ENCODE assay signal across 12 cellular contexts in the genomic region with DNA sequence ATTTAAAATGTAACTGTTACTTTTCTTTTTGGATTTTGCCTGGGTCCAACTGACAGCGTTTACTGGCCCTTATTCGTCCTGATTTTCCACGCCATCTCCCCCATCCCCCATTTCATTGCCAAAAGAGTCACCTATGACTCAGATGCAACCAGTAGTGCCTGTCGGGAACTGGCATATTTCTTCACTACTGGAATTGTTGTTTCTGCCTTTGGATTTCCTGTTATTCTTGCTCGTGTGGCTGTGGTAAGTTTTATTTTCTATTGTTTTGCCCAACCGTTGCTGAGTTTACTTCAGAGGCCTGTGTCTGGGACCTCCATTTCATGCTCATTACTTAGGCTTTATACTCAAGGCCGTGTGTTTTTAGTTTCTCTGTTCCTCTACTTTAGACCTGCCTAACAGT. TPM values are rescaled to one million over a fixed set of nuclear protein-coding genes. Genes with fewer than 3 reads are reported as not detected.
DNase-seq lines count a peak whose midpoint lies in the region; ATAC-seq and TF ChIP-seq lines count a peak whose summit lies in the region.
"Had no signal": no experiment of that assay in that cellular context is flagged by ENCODE, and none has a peak within 500 bp of the region (broad histone marks: within the 10 kb centered on the region; RNA-seq: fewer than 3 reads in every experiment).

No MANE protein-coding gene starts in this region.

- no peaks in the 10 kb centered on the region for H3K4me1 Mint-ChIP-seq in nephron

- WGBS in hepatocyte (ENCODE audit: low lambda C conversion rate, missing lambda C conversion rate): 79% methylated on average over 7 of the region's 7 CpGs

- H3K4me3 ChIP-seq in epithelial cell of esophagus (ENCODE audit: low read length) (no peak overlapping the region), hepatocyte (no peak overlapping the region)

- H3K4me1 ChIP-seq in hepatocyte (ENCODE audit: insufficient read depth): no peaks in the 10 kb centered on the region

- no peak for TF ChIP-seq CTCF in epithelial cell of esophagus (IDR thresholded peaks at IDR 0.05; ENCODE audit: insufficient read depth, low read depth, low read length, missing control alignments)
- TF ChIP-seq CTCF in nephron (IDR thresholded peaks at IDR 0.05; ENCODE audit: unreplicated experiment in 3 of 3): no peak
- TF ChIP-seq CTCF in hepatocyte (IDR thresholded peaks at IDR 0.05; ENCODE audit: poor library complexity): no peak

- H3K4me3 Mint-ChIP-seq in nephron: no peak overlapping the region
- H3K4me3 Mint-ChIP-seq: CD4-positive, CD25-positive, alpha-beta regulatory T cell had no signal

- H3K4me2 ChIP-seq in hepatocyte: no peak overlapping the region

- peaks cover 15% of the 10 kb centered on the region for H3K79me2 ChIP-seq in hepatocyte

- peaks cover 53% of the 10 kb centered on the region for H3K36me3 Mint-ChIP-seq in nephron (ENCODE audit: low read depth)

- peak overlapping the region in 2 of 3 experiments; percentile 0 to 39 for H3K27ac Mint-ChIP-seq in nephron

- H3K9me3 Mint-ChIP-seq in nephron: no peaks in the 10 kb centered on the region
- H3K9me3 Mint-ChIP-seq: CD4-positive, CD25-positive, alpha-beta regulatory T cell had no signal

- H3K27me3 ChIP-seq in hepatocyte: no peaks in the 10 kb centered on the region

- no peak overlapping the region for H2AFZ ChIP-seq in hepatocyte

- ATAC-seq in GM21786 (IDR thresholded peaks at IDR 0.05; ENCODE audit: unreplicated experiment): no peak
- no peak for ATAC-seq in HG02870 (IDR thresholded peaks at IDR 0.05; ENCODE audit: unreplicated experiment)
- no peak for ATAC-seq in HG03139 (IDR thresholded peaks at IDR 0.05; ENCODE audit: unreplicated experiment)

- H4K20me1 ChIP-seq in hepatocyte (ENCODE audit: insufficient read depth, poor library complexity, severe bottlenecking): peaks cover 9% of the 10 kb centered on the region

- no peaks in the 10 kb centered on the region for H3K27me3 Mint-ChIP-seq in nephron (ENCODE audit: low read depth)
- H3K27me3 Mint-ChIP-seq: CD4-positive, CD25-positive, alpha-beta regulatory T cell had no signal

- no peaks in the 10 kb centered on the region for H3K9me2 ChIP-seq in hepatocyte (replicated peaks; ENCODE audit: insufficient read depth)

- DNase-seq in AG08396 (ENCODE audit: low spot score) (peak; percentile 40), NCI-H226 (peak; percentile 73), epithelial cell of esophagus (ENCODE audit: low read depth) (peak; percentile 89), hepatocyte (ENCODE audit: low spot score) (no peak)
- DNase-seq: activated CD4-positive, CD25-positive, alpha-beta regulatory T cell treated with anti-CD3 and anti-CD28 coated beads, Interleukin-2, amount 50 U/mL, for 72 hours; CD4-positive, CD25-positive, alpha-beta regulatory T cell; NCI-H2227 treated with DMSO at 0.1 percent for 48 hours; occipital lobe had no signal

- H3K36me3 ChIP-seq in hepatocyte (replicated peaks; ENCODE audit: insufficient read depth, low read depth): no peaks in the 10 kb centered on the region

- no peak overlapping the region for H3K27ac ChIP-seq in hepatocyte

- no peaks in the 10 kb centered on the region for H3K9me3 ChIP-seq in hepatocyte (ENCODE audit: low read depth)

RNA-seq across cellular contexts. Expression of a gene that starts 9.3 kb away (rescaled TPM):
- 6.1 and 6.4 TPM in 2 replicates for total RNA-seq in hepatocyte
- 1.3 and 4.1 TPM in 2 replicates for polyA plus RNA-seq in hepatocyte

RNA-seq across cellular contexts. Expression of a gene that starts 9.3 kb away (rescaled TPM):
- 91.6 and 97.0 TPM in 2 replicates for total RNA-seq in hepatocyte
- polyA plus RNA-seq in hepatocyte: 77.5 and 89.9 TPM in 2 replicates
